In genomic region chr9:108217601-108218190, GRCh38 we compare ENCODE assay signal across 19 cellular contexts.
"Had no signal": no experiment of that assay in that cellular context is flagged by ENCODE, and none has a peak within 500 bp of the region (broad histone marks: within the 10 kb centered on the region; RNA-seq: fewer than 3 reads in every experiment).

No MANE protein-coding gene starts in this region.

- H3K36me3 ChIP-seq: gastrocnemius medialis, heart right ventricle, SJCRH30, suprapubic skin had no signal

- H3K4me1 ChIP-seq: gastrocnemius medialis, SJCRH30, suprapubic skin had no signal

- DNase-seq: activated CD4-positive, alpha-beta T cell treated with anti-CD3 and anti-CD28 coated beads, Interleukin-2, amount 10 ng/mL, durations not matched to agents 7 days and 5 days; activated CD8-positive, alpha-beta memory T cell treated with anti-CD3 and anti-CD28 coated beads for 24 hours; activated CD8-positive, alpha-beta memory T cell treated with anti-CD3 and anti-CD28 coated beads, Interleukin-2, amount 50 U/mL, for 48 hours; activated effector memory CD4-positive, alpha-beta T cell treated with Interleukin-2 at 50 U/mL for 16 hours; activated naive CD4-positive, alpha-beta T cell treated with anti-CD3 and anti-CD28 coated beads, Interleukin-2, amount 10 ng/mL, durations not matched to agents 7 days and 5 days; activated naive CD8-positive, alpha-beta T cell treated with anti-CD3 and anti-CD28 coated beads, Interleukin-2, amount 50 U/mL, for 24 hours; activated T-cell treated with anti-CD3 and anti-CD28 coated beads, Interleukin-2, amount 50 U/mL, for 48 hours; aorta; effector CD8-positive, alpha-beta T cell; gastrocnemius medialis; heart right ventricle; mesendoderm; occipital lobe; SJCRH30; stimulated activated CD4-positive, alpha-beta T cell treated with anti-CD3 and anti-CD28 coated beads, Interleukin-2, amount 100 ng/mL, for 48 hours; trophoblast cell had no signal

- H3K4me3 ChIP-seq: gastrocnemius medialis, heart right ventricle, SJCRH30, skin epidermis, suprapubic skin had no signal

- H3K9me3 ChIP-seq: gastrocnemius medialis, SJCRH30, suprapubic skin had no signal

- H3K27ac ChIP-seq: gastrocnemius medialis, heart right ventricle, SJCRH30, skin epidermis, suprapubic skin had no signal

- H3K27me3 ChIP-seq: gastrocnemius medialis, heart right ventricle, SJCRH30, suprapubic skin had no signal

- ATAC-seq: activated naive CD8-positive, alpha-beta T cell treated with anti-CD3 and anti-CD28 coated beads, Interleukin-2, amount 50 U/mL, for 24 hours; gastrocnemius medialis; heart right ventricle; natural killer cell treated with Interleukin-12 subunit alpha and Interleukin-12 subunit beta and Interleukin-15 and Interleukin-18, amount 100 ng/mL, for 72 hours had no signal
